Comparison of ENCODE assay signal across 29 cellular contexts in genomic region chr6:139341060-139341459, GRCh38.
"Had no signal": no experiment of that assay in that cellular context is flagged by ENCODE, and none has a peak within 500 bp of the region (broad histone marks: within the 10 kb centered on the region; RNA-seq: fewer than 3 reads in every experiment).

No MANE protein-coding gene starts in this region.

- H3K9me3 ChIP-seq: adrenal gland, ascending aorta, body of pancreas, breast epithelium had no signal

- H3K36me3 ChIP-seq: adrenal gland, ascending aorta, brain microvascular endothelial cell, breast epithelium, cardiac muscle cell had no signal

- H3K4me3 ChIP-seq: adrenal gland, ascending aorta, body of pancreas, breast epithelium, cardiac muscle cell had no signal

- DNase-seq: activated effector memory CD4-positive, alpha-beta T cell treated with anti-CD3 and anti-CD28 coated beads, Interleukin-2, amount 50 U/mL, for 16 hours; activated effector memory CD4-positive, alpha-beta T cell treated with Interleukin-2 at 50 U/mL for 16 hours; activated gamma-delta T cell; activated gamma-delta T cell treated with Interleukin-2 at 50 U/mL for 16 hours; activated naive CD4-positive, alpha-beta T cell; activated naive CD4-positive, alpha-beta T cell treated with anti-CD3 and anti-CD28 coated beads for 36 hours; activated naive CD4-positive, alpha-beta T cell treated with anti-CD3 and anti-CD28 coated beads, Interleukin-2, amount 10 ng/mL, durations not matched to agents 7 days and 5 days; activated naive CD4-positive, alpha-beta T cell treated with anti-CD3 and anti-CD28 coated beads, Interleukin-2, amount 50 U/mL, for 16 hours; activated naive CD4-positive, alpha-beta T cell treated with Interleukin-2 at 50 U/mL for 16 hours; activated naive CD8-positive, alpha-beta T cell treated with anti-CD3 and anti-CD28 coated beads for 36 hours; activated naive CD8-positive, alpha-beta T cell treated with anti-CD3 and anti-CD28 coated beads, Interleukin-2, amount 10 ng/mL, durations not matched to agents 7 days and 5 days; activated naive CD8-positive, alpha-beta T cell treated with anti-CD3 and anti-CD28 coated beads, Interleukin-2, amount 50 U/mL, for 24 hours; activated T-cell treated with anti-CD3 and anti-CD28 coated beads, Interleukin-2, amount 50 U/mL, for 24 hours; activated T-cell treated with anti-CD3 and anti-CD28 coated beads, Interleukin-2, amount 50 U/mL, for 4 hours; activated T-cell treated with anti-CD3 and anti-CD28 coated beads, Interleukin-2, amount 50 U/mL, for 48 hours; activated T-cell treated with anti-CD3 and anti-CD28 coated beads, Interleukin-2, amount 50 U/mL, for 72 hours; adrenal gland; amniotic stem cell; amygdala; anterior cingulate cortex; aorta; body of pancreas; brain microvascular endothelial cell; caudate nucleus; central memory CD4-positive, alpha-beta T cell; cerebellar nuclear complex had no signal

- H3K4me1 ChIP-seq: adrenal gland, body of pancreas had no signal

- H3K27ac ChIP-seq: adrenal gland, ascending aorta, body of pancreas, brain microvascular endothelial cell, breast epithelium, cardiac muscle cell had no signal
